In genomic region chr7:19116121-19117080, GRCh38 we compare ENCODE assay signal across 9 cellular contexts. TPM values are rescaled to one million over a fixed set of nuclear protein-coding genes. Genes with fewer than 3 reads are reported as not detected.
DNase-seq lines count a peak whose midpoint lies in the region; ATAC-seq and TF ChIP-seq lines count a peak whose summit lies in the region.
"Had no signal": no experiment of that assay in that cellular context is flagged by ENCODE, and none has a peak within 500 bp of the region (broad histone marks: within the 10 kb centered on the region; RNA-seq: fewer than 3 reads in every experiment).

No MANE protein-coding gene starts in this region.

- no peak overlapping the region for H3K4ac ChIP-seq in H9 (ENCODE audit: low read depth, low read length)

- no peak overlapping the region for H4K5ac ChIP-seq in H9 (ENCODE audit: insufficient read length, low read depth, low read length)

- no peak overlapping the region for H2BK5ac ChIP-seq in H9 (ENCODE audit: insufficient read length, low read length)

- H3K4me1 Mint-ChIP-seq in H9 = peaks cover 22 to 40% of the 10 kb centered on the region in 2 experiments
- H3K4me1 Mint-ChIP-seq in neural crest cell = peaks cover 17% of the 10 kb centered on the region

- H4K8ac ChIP-seq in H9 (replicated peaks; ENCODE audit: insufficient read length, low read depth, low read length) = no peak overlapping the region

- H4K91ac ChIP-seq in H9 (ENCODE audit: insufficient read length, low read depth, low read length) = no peak overlapping the region

- DNase-seq in COLO668 (lab: John Stamatoyannopoulos, UW; ENCODE audit: unreplicated experiment) (peak; percentile 73), H9 (peak; percentile 63), RPMI7951 (ENCODE audit: low read depth) (peak; percentile 70), erythroblast (lab: John Stamatoyannopoulos, UW) (peak; percentile 4 to 9), neural crest cell (ENCODE audit: low read depth, low spot score) (no peak), AG08395 (ENCODE audit: low spot score) (no peak)

- no peaks in the 10 kb centered on the region for H3K79me2 ChIP-seq in H9 (ENCODE audit: insufficient read depth, low read length)

- H3K9me3 Mint-ChIP-seq in H9 (no peaks in the 10 kb centered on the region; a peak in 1 of 5 replicates), neural crest cell (no peaks in the 10 kb centered on the region)

- H3K14ac ChIP-seq in H9 (ENCODE audit: insufficient read depth, low read length) = no peak overlapping the region; the same call in 1 of the 2 replicates

- no peak overlapping the region for H3T11ph ChIP-seq in H9 (ENCODE audit: low read length)

- no peaks in the 10 kb centered on the region for H3K36me3 Mint-ChIP-seq in H9 (ENCODE audit: insufficient read depth in 1 of 3, low read depth in 3 of 3)
- H3K36me3 Mint-ChIP-seq in neural crest cell (ENCODE audit: low read depth) = no peaks in the 10 kb centered on the region

- no peak overlapping the region for H2BK120ac ChIP-seq in H9 (ENCODE audit: low read depth, low read length, poor library complexity, severe bottlenecking)

- no peak overlapping the region for H2BK15ac ChIP-seq in H9 (ENCODE audit: low read depth, low read length)

- 0 out of 2 replicates have a peak, but pooled peaks cover 6% of the 10 kb centered on the region for H3K4me1 ChIP-seq in H9 (ENCODE audit: insufficient read depth, low read length)

- H3K4me3 Mint-ChIP-seq in H9 (peak overlapping the region; percentile 54 to 79), neural crest cell (peak overlapping the region; percentile 87)

- H3K27me3 ChIP-seq in H9 (ENCODE audit: insufficient read depth, low read length) = peaks cover 76% of the 10 kb centered on the region

- TF ChIP-seq CTCF in H9 (conservative IDR thresholded peaks at IDR 0.05) (no peak), neural crest cell (conservative IDR thresholded peaks at IDR 0.05) (no peak)

- peaks cover 25% of the 10 kb centered on the region for H3K23me2 ChIP-seq in H9 (ENCODE audit: insufficient read length, low read depth, low read length, poor library complexity, severe bottlenecking)

- no peak overlapping the region for H2BK12ac ChIP-seq in H9 (ENCODE audit: insufficient read length, low read depth, low read length)

- H3K23ac ChIP-seq in H9 (ENCODE audit: insufficient read length, low read depth, low read length) = no peak overlapping the region

- no peaks in the 10 kb centered on the region for H3K79me1 ChIP-seq in H9 (ENCODE audit: insufficient read depth, low read depth, low read length, poor library complexity, severe bottlenecking)

- ATAC-seq in GM21825 (IDR thresholded peaks at IDR 0.05; ENCODE audit: unreplicated experiment) = no peak
- no peak for ATAC-seq in HG03097 (IDR thresholded peaks at IDR 0.05; ENCODE audit: low FRiP score, unreplicated experiment)

- no peak for TF ChIP-seq POLR2A in erythroblast (IDR thresholded peaks at IDR 0.05; ENCODE audit: low read length)

- no peak overlapping the region for H3K56ac ChIP-seq in H9 (ENCODE audit: insufficient read length, low read depth, low read length)

- no peaks in the 10 kb centered on the region for H3K9me3 ChIP-seq in H9 (ENCODE audit: control insufficient read depth, low read depth, low read length)
- H3K9me3 ChIP-seq: neutrophil had no signal

- H2AFZ ChIP-seq in H9 (ENCODE audit: low read length) = no peak overlapping the region

- H3K18ac ChIP-seq in H9 (ENCODE audit: insufficient read length, low read depth, low read length) = no peak overlapping the region

- peaks cover 95% of the 10 kb centered on the region for H3K27me3 Mint-ChIP-seq in H9 (ENCODE audit: low read depth)
- peaks cover 95% of the 10 kb centered on the region for H3K27me3 Mint-ChIP-seq in neural crest cell (ENCODE audit: low read depth)

- H3K27ac Mint-ChIP-seq in H9 = no peak overlapping the region
- H3K27ac Mint-ChIP-seq in neural crest cell (ENCODE audit: unreplicated experiment) = no peak overlapping the region

- no peak overlapping the region for H3K9ac ChIP-seq in H9 (ENCODE audit: extremely low read depth, insufficient read length, low read length)

- WGBS in H9 (ENCODE audit: extremely low coverage, insufficient read length, low lambda C conversion rate) = no CpG with 5 or more reads among the region's 69 CpGs

- no peak overlapping the region for H3K27ac ChIP-seq in H9 (ENCODE audit: insufficient read length, low read depth, low read length)
- H3K27ac ChIP-seq: neutrophil had no signal

- H4K20me1 ChIP-seq in H9 (ENCODE audit: control insufficient read depth, insufficient read depth, insufficient read length) = no peaks in the 10 kb centered on the region

- no peak overlapping the region for H2AK5ac ChIP-seq in H9 (ENCODE audit: insufficient read length, low read length)

- peak overlapping the region; percentile 57 for H3K4me2 ChIP-seq in H9 (ENCODE audit: insufficient read depth, insufficient read length, low read length)

- H2BK20ac ChIP-seq in H9 (ENCODE audit: low read depth, low read length, poor library complexity, severe bottlenecking) = no peak overlapping the region

RNA-seq across cellular contexts. Expression of gene TWIST1, which starts 1.0 kb away (rescaled TPM):
- total RNA-seq in H9 (2021) (not detected in 2 replicates), neural crest cell (6.7 and 8.1 TPM in 2 replicates)
- total RNA-seq in RPMI7951 (2014; rRNA removed; shearing (Covaris generic)) = 32.0 and 36.8 TPM in 2 replicates

RNA-seq across cellular contexts. Expression of gene FERD3L, which starts 28.8 kb away (rescaled TPM):
- total RNA-seq in H9 (2021) (not detected in 2 replicates), neural crest cell (not detected in 2 replicates)
- not detected in 2 replicates for total RNA-seq in RPMI7951 (2014; rRNA removed; shearing (Covaris generic))

Comparison
In these comparisons a context has a peak if more than half of its experiments do, and no peak if none do; other contexts are left out.
1. DNase-seq: peak in COLO668 (single experiment), H9 (single experiment), RPMI7951 (single experiment) and erythroblast (2 of 2); none in neural crest cell (single experiment) and AG08395 (single experiment).